27 cellular contexts compared by ENCODE assay signal in the genomic region with DNA sequence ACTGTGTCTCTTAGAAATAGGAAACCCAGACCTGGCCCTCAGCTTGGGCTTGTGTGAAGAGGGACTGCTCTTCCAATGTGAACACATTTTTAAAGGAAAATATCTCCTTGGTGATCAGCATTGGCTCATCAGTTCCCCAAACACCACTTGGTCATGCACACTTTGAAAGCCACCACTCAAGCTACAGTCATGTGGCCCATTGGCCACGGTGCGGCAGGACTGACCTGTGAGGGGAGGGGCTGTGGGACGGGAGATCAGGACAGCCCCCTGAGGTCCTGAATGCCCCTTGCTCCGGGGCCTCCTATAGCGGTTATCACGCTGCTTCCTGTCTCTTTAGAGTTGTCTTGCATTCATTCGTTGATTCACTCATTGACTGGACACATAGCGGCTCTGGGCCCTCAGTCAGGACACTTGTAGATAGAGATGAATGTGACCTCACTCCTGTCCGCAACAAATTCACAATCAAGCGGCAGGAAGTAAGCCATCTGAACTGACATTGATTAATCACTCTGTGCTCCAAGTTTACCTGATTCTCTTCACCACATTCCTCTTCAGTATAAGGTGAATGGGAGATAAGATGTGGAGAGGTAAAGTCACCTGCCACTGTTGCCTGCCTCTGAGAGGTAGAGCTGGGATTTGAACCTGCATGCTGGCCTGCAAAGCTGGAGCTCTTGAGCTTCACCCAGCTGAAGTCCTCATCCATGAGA.
"Had no signal": no experiment of that assay in that cellular context is flagged by ENCODE, and none has a peak within 500 bp of the region (broad histone marks: within the 10 kb centered on the region; RNA-seq: fewer than 3 reads in every experiment).

No MANE protein-coding gene starts in this region.

- DNase-seq: activated CD4-positive, alpha-beta memory T cell treated with anti-CD3 and anti-CD28 coated beads, Interleukin-2, amount 10 ng/mL, durations not matched to agents 7 days and 5 days; activated CD4-positive, alpha-beta T cell treated with anti-CD3 and anti-CD28 coated beads for 1 hour; activated CD4-positive, alpha-beta T cell treated with anti-CD3 and anti-CD28 coated beads for 48 hours; activated CD4-positive, CD25-positive, alpha-beta regulatory T cell; activated naive CD4-positive, alpha-beta T cell treated with Interleukin-2 at 50 U/mL for 16 hours; activated naive CD8-positive, alpha-beta T cell treated with anti-CD3 and anti-CD28 coated beads, Interleukin-2, amount 10 ng/mL, durations not matched to agents 7 days and 5 days; activated T-cell treated with anti-CD3 and anti-CD28 coated beads for 4 hours; activated T-cell treated with anti-CD3 and anti-CD28 coated beads, Interleukin-2, amount 50 U/mL, for 4 hours; amygdala; NCI-H1092 treated with DMSO at 0.1 percent for 48 hours; NCI-H1417; NCI-H146; NCI-H187 treated with DMSO at 0.1 percent for 48 hours; NCI-H2081 treated with DMSO at 0.1 percent for 48 hours; NCI-H345; NCI-H524 treated with DMSO at 0.1 percent for 48 hours; SHP77; SJCRH30; T1000; WERI-Rb-1 had no signal

- H3K9me3 ChIP-seq: ascending aorta had no signal

- H3K36me3 Mint-ChIP-seq: activated naive CD4-positive, alpha-beta T cell treated with anti-CD3 and anti-CD28 coated beads, Interleukin-2, amount 50 U/mL, for 24 hours had no signal

- ATAC-seq: activated T-cell treated with anti-CD3 and anti-CD28 coated beads, Interleukin-2, amount 50 U/mL, for 4 hours; Panc1 had no signal

- H3K27me3 Mint-ChIP-seq: activated CD4-positive, alpha-beta memory T cell treated with anti-CD3 and anti-CD28 coated beads, Interleukin-2, amount 10 ng/mL, durations not matched to agents 7 days and 5 days; activated naive CD4-positive, alpha-beta T cell treated with anti-CD3 and anti-CD28 coated beads, Interleukin-2, amount 50 U/mL, for 24 hours; central memory CD8-positive, alpha-beta T cell had no signal

- H3K9me3 Mint-ChIP-seq: activated naive CD4-positive, alpha-beta T cell treated with anti-CD3 and anti-CD28 coated beads, Interleukin-2, amount 50 U/mL, for 24 hours; central memory CD8-positive, alpha-beta T cell had no signal

- H3K27ac ChIP-seq: ascending aorta, cardiac muscle cell, SJCRH30, SK-N-MC, WERI-Rb-1 had no signal

- H3K4me3 Mint-ChIP-seq: activated CD4-positive, alpha-beta memory T cell treated with anti-CD3 and anti-CD28 coated beads, Interleukin-2, amount 10 ng/mL, durations not matched to agents 7 days and 5 days; activated naive CD4-positive, alpha-beta T cell treated with anti-CD3 and anti-CD28 coated beads, Interleukin-2, amount 50 U/mL, for 24 hours; activated naive CD8-positive, alpha-beta T cell treated with anti-CD3 and anti-CD28 coated beads, Interleukin-2, amount 10 ng/mL, durations not matched to agents 7 days and 5 days; activated T-cell treated with anti-CD3 and anti-CD28 coated beads, Interleukin-2, amount 50 U/mL, for 4 hours; activated T-helper 1 cell treated with anti-CD3 and anti-CD28 coated beads, Interleukin-12 subunit alpha, Interleukin-12 subunit beta, Interleukin-2, Interleukin-4 antibody, amounts not matched to agents 30 ng/mL and 10 ng/mL and 1 ng/mL, durations not matched to agents 14 hours and 24 hours and 36 hours; central memory CD8-positive, alpha-beta T cell had no signal

- H3K27ac Mint-ChIP-seq: activated CD4-positive, alpha-beta memory T cell treated with anti-CD3 and anti-CD28 coated beads, Interleukin-2, amount 10 ng/mL, durations not matched to agents 7 days and 5 days; activated T-helper 1 cell treated with anti-CD3 and anti-CD28 coated beads, Interleukin-12 subunit alpha, Interleukin-12 subunit beta, Interleukin-2, Interleukin-4 antibody, amounts not matched to agents 30 ng/mL and 10 ng/mL and 1 ng/mL, durations not matched to agents 14 hours and 24 hours and 36 hours had no signal

- H3K4me3 ChIP-seq: ascending aorta, cardiac muscle cell, SJCRH30, SK-N-MC had no signal

- H3K36me3 ChIP-seq: ascending aorta, cardiac muscle cell, SJCRH30, WERI-Rb-1 had no signal

- H3K27me3 ChIP-seq: ascending aorta, cardiac muscle cell, SJCRH30 had no signal
